1 cellular context compared by ENCODE assay signal in the genomic region with DNA sequence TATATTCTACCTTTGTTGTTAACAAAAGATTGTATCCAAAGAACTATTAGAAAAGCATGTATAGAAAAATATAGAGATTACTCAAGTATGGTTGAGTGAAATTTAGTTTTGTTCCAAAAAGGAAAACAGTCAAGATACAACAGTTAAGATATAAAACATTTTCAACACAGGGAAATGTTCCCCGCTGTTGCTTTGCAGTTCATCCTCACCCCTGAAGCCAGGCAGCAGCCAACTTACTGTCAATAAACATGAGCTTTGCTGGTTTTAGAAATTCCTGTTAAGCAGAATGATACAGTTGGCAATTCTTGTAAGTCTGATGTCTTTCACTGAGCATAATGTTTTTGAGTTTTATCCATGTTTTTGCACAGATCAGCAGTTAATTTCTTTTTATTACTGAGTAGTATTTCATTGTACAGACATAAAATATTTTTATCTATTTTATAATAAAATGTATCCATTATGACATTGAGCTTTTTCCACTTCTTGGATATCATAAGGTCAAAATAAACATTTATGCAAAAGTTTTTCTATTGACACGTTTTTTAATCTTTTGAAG.
TF ChIP-seq lines count a peak whose summit lies in the region.

No MANE protein-coding gene starts in this region.

TF ChIP-seq in liver, 16 proteins besides CTCF, POLR2A, EP300 and RAD21 (continued from another document):
- TF ChIP-seq, protein P1, sequence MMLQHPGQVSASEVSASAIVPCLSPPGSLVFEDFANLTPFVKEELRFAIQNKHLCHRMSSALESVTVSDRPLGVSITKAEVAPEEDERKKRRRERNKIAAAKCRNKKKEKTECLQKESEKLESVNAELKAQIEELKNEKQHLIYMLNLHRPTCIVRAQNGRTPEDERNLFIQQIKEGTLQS (IDR thresholded peaks at IDR 0.05), result no peak
- TF ChIP-seq RXRA (IDR thresholded peaks at IDR 0.05) (no peak), YY1 (IDR thresholded peaks at IDR 0.05) (no peak), NR2F2 (IDR thresholded peaks at IDR 0.05) (no peak)
